In genomic region chr12:27840229-27840999, GRCh38 we compare ENCODE assay signal across 13 cellular contexts.
DNase-seq lines count a peak whose midpoint lies in the region; ATAC-seq and TF ChIP-seq lines count a peak whose summit lies in the region.
"Had no signal": no experiment of that assay in that cellular context is flagged by ENCODE, and none has a peak within 500 bp of the region (broad histone marks: within the 10 kb centered on the region; RNA-seq: fewer than 3 reads in every experiment).

No MANE protein-coding gene starts in this region.

- no peaks in the 10 kb centered on the region for H3K9me2 ChIP-seq in hepatocyte (replicated peaks; ENCODE audit: insufficient read depth)

- H4K20me1 ChIP-seq in hepatocyte (ENCODE audit: insufficient read depth, poor library complexity, severe bottlenecking): no peaks in the 10 kb centered on the region

- ATAC-seq in HG03469 (IDR thresholded peaks at IDR 0.05; ENCODE audit: unreplicated experiment): peak; percentile 53
- no peak for ATAC-seq in GM19467 (IDR thresholded peaks at IDR 0.05; ENCODE audit: unreplicated experiment)
- ATAC-seq: right lobe of liver; stimulated activated memory B cell treated with anti-CD40 and anti-IgM and Interleukin-4, amounts not matched to agents 10 μg/mL and 1 μg/mL and 100 μg/mL, for 72 hours had no signal

- peak; percentile 8 for TF ChIP-seq CTCF in GM12873 (IDR thresholded peaks at IDR 0.05; ENCODE audit: insufficient read depth, low read depth, low read length, missing control alignments)
- peak; percentile 30 for TF ChIP-seq CTCF in hepatocyte (IDR thresholded peaks at IDR 0.05; ENCODE audit: poor library complexity)
- no peak for TF ChIP-seq CTCF in colonic mucosa (IDR thresholded peaks at IDR 0.05)

- H3K27ac ChIP-seq in hepatocyte (no peak overlapping the region), colonic mucosa (no peak overlapping the region)
- H3K27ac ChIP-seq: right lobe of liver had no signal

- no peaks in the 10 kb centered on the region for H3K79me2 ChIP-seq in hepatocyte

- H3K9me3 ChIP-seq in hepatocyte (ENCODE audit: low read depth) (no peaks in the 10 kb centered on the region), colonic mucosa (no peaks in the 10 kb centered on the region)
- H3K9me3 ChIP-seq: right lobe of liver had no signal

- DNase-seq in SK-MEL-5 (ENCODE audit: low read depth, low spot score) (peak; percentile 23), hepatocyte (ENCODE audit: low spot score) (no peak), colonic mucosa (no peak), anterior cingulate cortex (lab: John Stamatoyannopoulos, UW) (no peak)
- DNase-seq in activated CD4-positive, alpha-beta T cell treated with anti-CD3 and anti-CD28 coated beads, Interleukin-2, amount 50 U/mL, for 48 hours: no peak
- DNase-seq: cortex of kidney, H7, islet precursor cell, right lobe of liver had no signal

- H3K27me3 ChIP-seq in hepatocyte (no peaks in the 10 kb centered on the region), colonic mucosa (no peaks in the 10 kb centered on the region)
- H3K27me3 ChIP-seq: right lobe of liver had no signal

- H3K4me1 ChIP-seq in hepatocyte (ENCODE audit: insufficient read depth): peaks cover 28% of the 10 kb centered on the region
- H3K4me1 ChIP-seq in colonic mucosa: no peaks in the 10 kb centered on the region
- H3K4me1 ChIP-seq: right lobe of liver had no signal

- 81% methylated on average over 3 of the region's 3 CpGs for WGBS in hepatocyte (ENCODE audit: low lambda C conversion rate, missing lambda C conversion rate)

- H3K4me3 ChIP-seq in hepatocyte (no peak overlapping the region), colonic mucosa (no peak overlapping the region)
- H3K4me3 ChIP-seq: right lobe of liver had no signal

- H3K4me2 ChIP-seq in hepatocyte: no peak overlapping the region

- intact Hi-C loops in colonic mucosa (cut with DNase I): no loop called here

- H3K36me3 ChIP-seq in hepatocyte (replicated peaks; ENCODE audit: insufficient read depth, low read depth): no peaks in the 10 kb centered on the region
- H3K36me3 ChIP-seq in colonic mucosa: no peaks in the 10 kb centered on the region
- H3K36me3 ChIP-seq: right lobe of liver had no signal

- no peak overlapping the region for H3K9ac ChIP-seq in colonic mucosa (ENCODE audit: low read depth in 2 of 2, low read length in 2 of 2)

- no peak overlapping the region for H2AFZ ChIP-seq in hepatocyte

- in situ Hi-C loops in SK-MEL-5 (cut with HindIII; ENCODE audit: low pct_unique_long_range_greater_than_20kb, low sequenced_read_pairs): no loop called here
